8 cellular contexts compared by ENCODE assay signal in the genomic region with DNA sequence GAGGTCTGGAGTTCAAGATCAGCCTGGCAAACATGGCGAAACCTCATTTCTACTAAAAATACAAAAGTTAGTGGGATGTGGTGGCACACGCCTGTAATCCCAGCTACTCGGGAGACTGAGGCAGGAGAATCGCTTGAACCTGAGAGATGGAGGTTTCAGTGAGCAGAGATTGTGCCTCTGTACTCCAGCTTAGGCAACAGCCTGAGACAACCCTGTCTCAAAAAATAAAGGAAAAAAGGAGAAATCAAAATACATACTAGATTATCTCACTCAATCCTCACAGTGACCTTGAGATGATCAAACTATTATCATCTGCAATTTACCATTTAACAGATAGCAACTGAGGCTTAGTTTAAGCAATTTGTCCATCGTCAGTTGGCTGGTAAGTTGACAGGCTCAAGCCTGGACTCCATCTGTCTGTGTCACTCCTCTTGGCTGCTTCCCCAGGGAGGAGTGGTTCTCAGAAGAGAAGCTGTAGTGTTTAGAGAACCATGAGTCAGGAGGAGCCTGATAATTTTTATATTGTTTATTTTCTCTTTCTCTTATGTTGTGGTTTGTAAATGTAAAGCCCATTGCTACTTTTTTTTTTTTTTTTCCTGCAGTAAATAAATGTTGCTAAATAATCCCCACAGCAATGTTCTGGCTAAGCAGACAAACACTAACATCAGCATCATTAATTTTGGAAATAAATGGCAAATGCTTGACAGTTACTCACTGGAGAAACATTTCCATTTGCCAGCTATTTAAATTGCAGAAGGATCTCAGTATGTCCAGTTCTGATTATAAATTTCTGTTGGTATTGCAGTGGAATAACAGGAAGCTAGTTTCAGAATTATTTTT. TPM values are rescaled to one million over a fixed set of nuclear protein-coding genes. Genes with fewer than 3 reads are reported as not detected.
DNase-seq lines count a peak whose midpoint lies in the region; ATAC-seq, FAIRE-seq and TF ChIP-seq lines count a peak whose summit lies in the region.
"Not testable (repeated sequence)": the region's sequence is repeated elsewhere in the genome, so short reads cannot be mapped to it uniquely, and the experiment has no call there.

No MANE protein-coding gene starts in this region.

- not testable (repeated sequence) for TF ChIP-seq EP300 in upper lobe of left lung (IDR thresholded peaks at IDR 0.05)

- H3K27me3 ChIP-seq in body of pancreas; layer of hippocampus (ENCODE audit: control insufficient read depth, insufficient read depth, low read length); upper lobe of left lung: not testable (repeated sequence)

- not testable (repeated sequence) for H3K4me3 ChIP-seq in body of pancreas; fibroblast of pulmonary artery (replicated peaks; ENCODE audit: low read depth, low read length); upper lobe of left lung

- H3K27ac ChIP-seq in body of pancreas (peak overlapping the region in 1 of 4 donors; percentile 39), layer of hippocampus (ENCODE audit: low read depth, low read length) (peak overlapping the region; percentile 69), upper lobe of left lung (peak overlapping the region in 2 of 4 donors; percentile 53 to 63)

- not testable (repeated sequence) for TF ChIP-seq POLR2A in body of pancreas (IDR thresholded peaks at IDR 0.05); upper lobe of left lung (IDR thresholded peaks at IDR 0.05)

- intact Hi-C loops in body of pancreas (cut with DNase I), result not testable (repeated sequence)

- in situ Hi-C loops in Caki2 (cut with HindIII; ENCODE audit: low pct_unique_long_range_greater_than_20kb, low sequenced_read_pairs), result not testable (repeated sequence)

- H3K4me1 ChIP-seq in body of pancreas, result not testable (repeated sequence)
- H3K4me1 ChIP-seq in upper lobe of left lung, result peaks cover 0 to 13% (median 11%) of the 10 kb centered on the region in 4 donors

- not testable (repeated sequence) for H3K36me3 ChIP-seq in body of pancreas (replicated peaks in 1 of 2; ENCODE audit: insufficient read depth in 1 of 2, low read depth in 2 of 2); upper lobe of left lung

- WGBS in body of pancreas, 2 donors, result 65 to 70% methylated on average over 5 of the region's 5 CpGs
- 73 to 74% methylated on average over 5 of the region's 5 CpGs for WGBS in upper lobe of left lung, 2 donors

- peak; percentile 63 for FAIRE-seq in RCC 7860 (lab: Jason Lieb, UNC)

- ATAC-seq in body of pancreas, result peak; percentile 56
- ATAC-seq in upper lobe of left lung (ENCODE audit: low FRiP score in 2 of 2), result peak; percentile 78 to 79

- DNase-seq in Caki2 (ENCODE audit: low read depth) (peak; percentile 71), LoVo (ENCODE audit: low spot score) (peak; percentile 56), RCC 7860 (ENCODE audit: low spot score) (peak; percentile 46), body of pancreas (peak; percentile 16 to 49 (median 42)), fibroblast of pulmonary artery (ENCODE audit: low read depth) (peak; percentile 83), pons (ENCODE audit: low spot score) (peak; percentile 95), upper lobe of left lung (peak in 1 of 2 donors; percentile 72)

- H3K9me3 ChIP-seq in body of pancreas, upper lobe of left lung: not testable (repeated sequence)

- not testable (repeated sequence) for TF ChIP-seq CTCF in body of pancreas (IDR thresholded peaks at IDR 0.05); fibroblast of pulmonary artery (IDR thresholded peaks at IDR 0.05; ENCODE audit: low read length, missing control alignments); upper lobe of left lung (IDR thresholded peaks at IDR 0.05)

RNA-seq across cellular contexts. Expression of a gene that starts 46.4 kb away (rescaled TPM):
- 8.8 and 20.3 TPM in 2 replicates for total RNA-seq in Caki2 (2014; rRNA removed; shearing (Covaris generic); ENCODE audit: low replicate concordance)
- total RNA-seq in body of pancreas, result 10 to 100 TPM in 1 of 2 donors, 1 to 10 TPM in 1; 7.6 to 15.6 TPM
- 10 to 100 TPM; 13.9 to 40.9 (median 17.2) TPM for total RNA-seq in upper lobe of left lung

RNA-seq across cellular contexts. Expression of a gene that starts 47.6 kb away (rescaled TPM):
- 46.5 and 47.7 TPM in 2 replicates for total RNA-seq in Caki2 (2014; rRNA removed; shearing (Covaris generic); ENCODE audit: low replicate concordance)
- total RNA-seq in body of pancreas, result 10 to 100 TPM; 37.9 to 52.1 TPM
- total RNA-seq in upper lobe of left lung, result 100 to 1,000 TPM in 4 of 6 donors, 10 to 100 TPM in 2; 34.6 to 172 (median 113) TPM
